10 cellular contexts compared by ENCODE assay signal in the genomic region with DNA sequence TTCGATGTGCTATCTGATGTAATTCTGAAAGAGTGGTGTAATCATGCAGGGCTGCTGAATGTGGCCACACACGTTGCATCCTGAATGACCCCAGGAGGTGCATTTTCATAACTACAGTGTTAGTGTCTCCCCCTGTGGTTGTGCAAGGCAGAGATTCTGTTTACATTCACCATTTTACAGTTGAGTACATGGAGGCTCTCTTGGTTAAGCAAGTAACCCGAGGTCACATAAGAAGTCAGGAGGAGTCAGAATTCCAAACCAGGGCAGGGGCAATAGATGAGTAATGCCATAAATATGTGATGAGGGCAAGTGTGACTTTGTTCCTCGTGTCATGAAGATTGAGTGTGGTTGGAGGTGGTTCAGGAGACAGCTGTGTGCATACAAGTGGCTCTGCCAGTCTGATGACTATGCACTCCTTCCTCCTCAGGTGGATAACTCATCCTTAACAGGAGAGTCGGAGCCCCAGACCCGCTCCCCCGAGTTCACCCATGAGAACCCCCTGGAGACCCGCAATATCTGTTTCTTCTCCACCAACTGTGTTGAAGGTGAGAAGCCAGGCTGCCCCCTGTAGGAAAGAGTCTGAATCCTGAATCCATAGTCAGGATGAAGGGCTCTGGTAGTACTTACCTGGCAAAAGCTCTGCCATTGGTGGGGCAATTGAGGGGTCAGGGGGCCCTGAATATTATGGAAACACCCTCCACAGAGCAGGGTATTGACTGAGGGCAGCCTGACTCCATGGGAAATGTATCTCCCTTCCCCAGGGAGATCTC. TPM values are rescaled to one million over a fixed set of nuclear protein-coding genes. Genes with fewer than 3 reads are reported as not detected.
A peak's percentile ranks its signal among the peaks of the same experiment; 100 is the strongest.
DNase-seq lines count a peak whose midpoint lies in the region; ATAC-seq and TF ChIP-seq lines count a peak whose summit lies in the region.
"Had no signal": no experiment of that assay in that cellular context is flagged by ENCODE, and none has a peak within 500 bp of the region (broad histone marks: within the 10 kb centered on the region; RNA-seq: fewer than 3 reads in every experiment).

No MANE protein-coding gene starts in this region.

- H3K27ac ChIP-seq in naive thymus-derived CD4-positive, alpha-beta T cell (ENCODE audit: low read depth, low read length): no peak overlapping the region
- H3K27ac ChIP-seq in spleen: no peak overlapping the region

- H3K27ac Mint-ChIP-seq in activated T-helper 2 cell treated with anti-CD3 and anti-CD28 coated beads, Interferon-gamma antibody, Interleukin-2, Interleukin-4, amounts not matched to agents 10 μg/mL and 5 μg/mL and 100 μg/mL, durations not matched to agents 14 hours and 24 hours and 36 hours: no peak overlapping the region
- no peak overlapping the region for H3K27ac Mint-ChIP-seq in naive thymus-derived CD4-positive, alpha-beta T cell

- TF ChIP-seq CTCF in fibroblast of pulmonary artery (IDR thresholded peaks at IDR 0.05; ENCODE audit: low read length, missing control alignments) (no peak), spleen (IDR thresholded peaks at IDR 0.05 in 8 of 11, conservative IDR thresholded peaks at IDR 0.05 in 3 of 11) (no peak)

- H3K9me3 Mint-ChIP-seq in activated T-helper 2 cell treated with anti-CD3 and anti-CD28 coated beads, Interferon-gamma antibody, Interleukin-2, Interleukin-4, amounts not matched to agents 10 μg/mL and 5 μg/mL and 100 μg/mL, durations not matched to agents 14 hours and 24 hours and 36 hours: no peaks in the 10 kb centered on the region
- H3K9me3 Mint-ChIP-seq in naive thymus-derived CD4-positive, alpha-beta T cell: peaks cover 0 to 2% (median 0%) of the 10 kb centered on the region in 11 donors

- TF ChIP-seq POLR2A in spleen (IDR thresholded peaks at IDR 0.05): no peak

- CTCF ChIA-PET in naive thymus-derived CD4-positive, alpha-beta T cell (lab: Charles Lee): no interaction called here

- ATAC-seq in sciatic nerve (peak; percentile 31), GM21737 (IDR thresholded peaks at IDR 0.05; ENCODE audit: unreplicated experiment) (no peak)
- ATAC-seq in naive thymus-derived CD4-positive, alpha-beta T cell: no peak

- H3K9me3 ChIP-seq in naive thymus-derived CD4-positive, alpha-beta T cell (ENCODE audit: control insufficient read depth in 2 of 3, low read length in 3 of 3): no peaks in the 10 kb centered on the region
- H3K9me3 ChIP-seq in spleen: no peaks in the 10 kb centered on the region

- H3K4me1 ChIP-seq in naive thymus-derived CD4-positive, alpha-beta T cell (ENCODE audit: control insufficient read depth in 2 of 2, insufficient read depth in 2 of 2, low read length in 2 of 2): no peaks in the 10 kb centered on the region
- no peaks in the 10 kb centered on the region for H3K4me1 ChIP-seq in spleen

- no peaks in the 10 kb centered on the region for H3K27me3 ChIP-seq in naive thymus-derived CD4-positive, alpha-beta T cell (ENCODE audit: control insufficient read depth in 2 of 2, insufficient read depth in 2 of 2, low read length in 2 of 2)
- no peaks in the 10 kb centered on the region for H3K27me3 ChIP-seq in spleen (replicated peaks in 1 of 7)

- no peak overlapping the region for H3K4me3 Mint-ChIP-seq in activated T-helper 2 cell treated with anti-CD3 and anti-CD28 coated beads, Interferon-gamma antibody, Interleukin-2, Interleukin-4, amounts not matched to agents 10 μg/mL and 5 μg/mL and 100 μg/mL, durations not matched to agents 14 hours and 24 hours and 36 hours (ENCODE audit: low read depth)
- H3K4me3 Mint-ChIP-seq in naive thymus-derived CD4-positive, alpha-beta T cell: no peak overlapping the region

- H3K36me3 Mint-ChIP-seq in activated T-helper 2 cell treated with anti-CD3 and anti-CD28 coated beads, Interferon-gamma antibody, Interleukin-2, Interleukin-4, amounts not matched to agents 10 μg/mL and 5 μg/mL and 100 μg/mL, durations not matched to agents 14 hours and 24 hours and 36 hours (ENCODE audit: low read depth): no peaks in the 10 kb centered on the region
- H3K36me3 Mint-ChIP-seq in naive thymus-derived CD4-positive, alpha-beta T cell: no peaks in the 10 kb centered on the region

- peak; percentile 77 for DNase-seq in GM04504 (ENCODE audit: low read depth)
- peak; percentile 16 for DNase-seq in RPMI8226
- DNase-seq in fibroblast of pulmonary artery (ENCODE audit: low read depth): peak; percentile 53
- DNase-seq in sciatic nerve (ENCODE audit: low spot score): no peak
- DNase-seq in activated T-helper 2 cell treated with anti-CD3 and anti-CD28 coated beads, Interferon-gamma antibody, Interleukin-2, Interleukin-4, amounts not matched to agents 10 μg/mL and 5 μg/mL and 100 μg/mL, durations not matched to agents 14 hours and 24 hours and 36 hours (ENCODE audit: low spot score): no peak
- no peak for DNase-seq in naive thymus-derived CD4-positive, alpha-beta T cell
- DNase-seq in spleen: no peak

- POLR2A ChIA-PET in naive thymus-derived CD4-positive, alpha-beta T cell (lab: Charles Lee): no interaction called here

- H3K4me3 ChIP-seq in fibroblast of pulmonary artery (replicated peaks; ENCODE audit: low read depth, low read length): no peak overlapping the region
- no peak overlapping the region for H3K4me3 ChIP-seq in naive thymus-derived CD4-positive, alpha-beta T cell (ENCODE audit: low read length)
- H3K4me3 ChIP-seq in spleen: no peak overlapping the region
- H3K4me3 ChIP-seq: skin epidermis had no signal

- intact Hi-C loops in sciatic nerve (cut with DNase I): no loop called here
- intact Hi-C loops in activated T-helper 2 cell treated with anti-CD3 and anti-CD28 coated beads, Interferon-gamma antibody, Interleukin-2, Interleukin-4, amounts not matched to agents 10 μg/mL and 5 μg/mL and 100 μg/mL, durations not matched to agents 14 hours and 24 hours and 36 hours (cut with micrococcal nuclease): no loop called here
- intact Hi-C loops in naive thymus-derived CD4-positive, alpha-beta T cell (cut with micrococcal nuclease): no loop called here
- intact Hi-C loops in spleen (cut with DNase I; ENCODE audit: low total_unique reads): no loop called here

- H3K36me3 ChIP-seq in naive thymus-derived CD4-positive, alpha-beta T cell (ENCODE audit: control insufficient read depth in 2 of 3, insufficient read depth in 3 of 3, low read length in 3 of 3): no peaks in the 10 kb centered on the region
- no peaks in the 10 kb centered on the region for H3K36me3 ChIP-seq in spleen

- 68 to 85% (median 74%) methylated on average over 8 of the region's 8 CpGs for WGBS in spleen, 5 donors

- H3K4me1 Mint-ChIP-seq in activated T-helper 2 cell treated with anti-CD3 and anti-CD28 coated beads, Interferon-gamma antibody, Interleukin-2, Interleukin-4, amounts not matched to agents 10 μg/mL and 5 μg/mL and 100 μg/mL, durations not matched to agents 14 hours and 24 hours and 36 hours (ENCODE audit: low read depth): no peaks in the 10 kb centered on the region
- H3K4me1 Mint-ChIP-seq in naive thymus-derived CD4-positive, alpha-beta T cell: no peaks in the 10 kb centered on the region

- no peaks in the 10 kb centered on the region for H3K27me3 Mint-ChIP-seq in activated T-helper 2 cell treated with anti-CD3 and anti-CD28 coated beads, Interferon-gamma antibody, Interleukin-2, Interleukin-4, amounts not matched to agents 10 μg/mL and 5 μg/mL and 100 μg/mL, durations not matched to agents 14 hours and 24 hours and 36 hours (ENCODE audit: low read depth)
- H3K27me3 Mint-ChIP-seq in naive thymus-derived CD4-positive, alpha-beta T cell: peaks cover 0 to 9% (median 4%) of the 10 kb centered on the region in 5 donors

RNA-seq across cellular contexts. Expression of a gene that starts 9.3 kb away (rescaled TPM):
- 136 TPM for total RNA-seq in sciatic nerve
- not detected in 2 replicates for total RNA-seq in activated T-helper 2 cell treated with anti-CD3 and anti-CD28 coated beads, Interferon-gamma antibody, Interleukin-2, Interleukin-4, amounts not matched to agents 10 μg/mL and 5 μg/mL and 100 μg/mL, durations not matched to agents 14 hours and 24 hours and 36 hours
- not detected for total RNA-seq in naive thymus-derived CD4-positive, alpha-beta T cell
- polyA plus RNA-seq in naive thymus-derived CD4-positive, alpha-beta T cell: not detected
- 10 to 100 TPM in 1 of 7 donors, 1 to 10 TPM in 3, under 1 TPM in 3; 0.20 to 19.1 (median 1.1) TPM for total RNA-seq in spleen
- polyA plus RNA-seq in spleen: 1 to 10 TPM in 1 of 3 donors, under 1 TPM in 2; 0.13 to 1.7 (median 0.27) TPM
- total RNA-seq: endothelial cell of umbilical vein had no signal
- polyA plus RNA-seq: endothelial cell of umbilical vein had no signal

RNA-seq across cellular contexts. Expression of a gene that starts 26.5 kb away (rescaled TPM):
- total RNA-seq in sciatic nerve (54.9 TPM), spleen (10 to 100 TPM; 16.8 to 28.9 (median 25.3) TPM)
- total RNA-seq in activated T-helper 2 cell treated with anti-CD3 and anti-CD28 coated beads, Interferon-gamma antibody, Interleukin-2, Interleukin-4, amounts not matched to agents 10 μg/mL and 5 μg/mL and 100 μg/mL, durations not matched to agents 14 hours and 24 hours and 36 hours: 34.1 and 35.0 TPM in 2 replicates
- total RNA-seq in naive thymus-derived CD4-positive, alpha-beta T cell: 10 to 100 TPM; 31.9 to 68.7 (median 44.8) TPM
- polyA plus RNA-seq in naive thymus-derived CD4-positive, alpha-beta T cell: 10 to 100 TPM; 38.6 to 60.9 TPM
- 10 to 100 TPM; 15.6 to 23.1 (median 16.1) TPM for polyA plus RNA-seq in spleen

RNA-seq across cellular contexts. Expression of a gene that starts 26.5 kb away (rescaled TPM):
- total RNA-seq in sciatic nerve (1.2 TPM), spleen (1 to 10 TPM in 2 of 7 donors, under 1 TPM in 3, not detected in 2; 0.70 to 2.9 (median 0.97) TPM)
- total RNA-seq in activated T-helper 2 cell treated with anti-CD3 and anti-CD28 coated beads, Interferon-gamma antibody, Interleukin-2, Interleukin-4, amounts not matched to agents 10 μg/mL and 5 μg/mL and 100 μg/mL, durations not matched to agents 14 hours and 24 hours and 36 hours: 0.41 and 0.55 TPM in 2 replicates
- total RNA-seq in naive thymus-derived CD4-positive, alpha-beta T cell: under 1 TPM in 1 of 5 experiments, not detected in 4; 0.71 TPM
- not detected for polyA plus RNA-seq in naive thymus-derived CD4-positive, alpha-beta T cell
- 1 to 10 TPM in 1 of 3 donors, under 1 TPM in 2; 0.85 to 2.3 (median 0.93) TPM for polyA plus RNA-seq in spleen
- total RNA-seq: endothelial cell of umbilical vein had no signal
- polyA plus RNA-seq: endothelial cell of umbilical vein had no signal

RNA-seq across cellular contexts. Expression of a gene that starts 43.6 kb away (rescaled TPM):
- total RNA-seq in sciatic nerve (0.18 TPM), spleen (not detected)
- total RNA-seq in activated T-helper 2 cell treated with anti-CD3 and anti-CD28 coated beads, Interferon-gamma antibody, Interleukin-2, Interleukin-4, amounts not matched to agents 10 μg/mL and 5 μg/mL and 100 μg/mL, durations not matched to agents 14 hours and 24 hours and 36 hours: not detected in 2 replicates
- total RNA-seq in naive thymus-derived CD4-positive, alpha-beta T cell: not detected
- polyA plus RNA-seq in naive thymus-derived CD4-positive, alpha-beta T cell: under 1 TPM; 0.06 to 0.08 TPM
- not detected for polyA plus RNA-seq in spleen
- total RNA-seq: endothelial cell of umbilical vein had no signal
- polyA plus RNA-seq: endothelial cell of umbilical vein had no signal

RNA-seq across cellular contexts. Expression of a gene that starts 54.9 kb away (rescaled TPM):
- total RNA-seq in sciatic nerve (23.7 TPM), spleen (10 to 100 TPM in 5 of 7 donors, 1 to 10 TPM in 2; 6.5 to 30.8 (median 23.9) TPM)
- total RNA-seq in activated T-helper 2 cell treated with anti-CD3 and anti-CD28 coated beads, Interferon-gamma antibody, Interleukin-2, Interleukin-4, amounts not matched to agents 10 μg/mL and 5 μg/mL and 100 μg/mL, durations not matched to agents 14 hours and 24 hours and 36 hours: 0.11 TPM in 1 of 2 replicates, not detected in the other
- under 1 TPM in 1 of 5 experiments, not detected in 4; 0.32 TPM for total RNA-seq in naive thymus-derived CD4-positive, alpha-beta T cell
- polyA plus RNA-seq in naive thymus-derived CD4-positive, alpha-beta T cell: under 1 TPM in 1 of 2 donors, not detected in 1; 0.29 TPM
- 1 to 10 TPM; 3.7 to 3.9 (median 3.8) TPM for polyA plus RNA-seq in spleen
- total RNA-seq: endothelial cell of umbilical vein had no signal
- polyA plus RNA-seq: endothelial cell of umbilical vein had no signal

Comparison
In these comparisons a context has a peak if more than half of its experiments do, and no peak if none do; other contexts are left out.
1. DNase-seq: peak in GM04504 (single experiment), RPMI8226 (single experiment) and fibroblast of pulmonary artery (single experiment); none in sciatic nerve (single experiment), activated T-helper 2 cell treated with anti-CD3 and anti-CD28 coated beads, Interferon-gamma antibody, Interleukin-2, Interleukin-4, amounts not matched to agents 10 μg/mL and 5 μg/mL and 100 μg/mL, durations not matched to agents 14 hours and 24 hours and 36 hours (single experiment), naive thymus-derived CD4-positive, alpha-beta T cell (0 of 9) and spleen (single experiment).